8 cellular contexts compared by ENCODE assay signal in the genomic region with DNA sequence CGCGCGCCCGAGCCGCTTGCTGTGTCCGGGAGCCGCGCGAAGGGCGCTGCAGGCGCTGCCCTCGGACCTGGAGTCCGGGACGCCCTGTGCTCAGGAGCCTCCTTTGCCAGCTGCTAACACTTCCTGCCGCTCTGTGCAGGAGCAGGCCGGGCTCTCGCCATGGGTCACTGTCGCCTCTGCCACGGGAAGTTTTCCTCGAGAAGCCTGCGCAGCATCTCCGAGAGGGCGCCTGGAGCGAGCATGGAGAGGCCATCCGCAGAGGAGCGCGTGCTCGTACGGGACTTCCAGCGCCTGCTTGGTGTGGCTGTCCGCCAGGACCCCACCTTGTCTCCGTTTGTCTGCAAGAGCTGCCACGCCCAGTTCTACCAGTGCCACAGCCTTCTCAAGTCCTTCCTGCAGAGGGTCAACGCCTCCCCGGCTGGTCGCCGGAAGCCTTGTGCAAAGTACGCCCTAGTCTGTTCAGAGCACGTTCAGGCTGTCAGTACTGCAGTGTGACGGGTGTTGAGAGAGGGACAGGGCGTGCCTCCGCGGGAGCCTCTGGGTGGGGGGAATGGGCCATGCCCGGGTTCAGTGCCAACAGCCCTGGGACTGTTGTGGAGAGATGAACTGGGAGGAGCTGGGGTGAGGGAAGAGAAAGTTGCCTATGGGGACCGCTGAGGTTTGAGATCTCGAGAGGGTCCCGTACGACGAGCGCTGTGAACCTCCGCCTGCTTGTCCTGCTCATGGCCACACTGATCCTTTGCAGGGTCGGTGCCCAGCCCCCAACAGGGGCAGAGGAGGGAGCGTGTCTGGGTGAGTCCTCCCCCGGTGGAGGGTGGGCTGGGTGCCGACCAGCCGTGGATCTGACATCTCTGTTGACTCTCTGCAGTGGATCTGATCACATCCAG. TPM values are rescaled to one million over a fixed set of nuclear protein-coding genes. Genes with fewer than 3 reads are reported as not detected.
DNase-seq lines count a peak whose midpoint lies in the region; ATAC-seq and TF ChIP-seq lines count a peak whose summit lies in the region.

No MANE protein-coding gene starts in this region.

- peak overlapping the region; percentile 91 for H3K4me2 ChIP-seq in OCI-LY7 (ENCODE audit: low read length)

- H3K27ac ChIP-seq in OCI-LY7 (ENCODE audit: low read depth, low read length, poor library complexity, severe bottlenecking) = peak overlapping the region; percentile 57

- intact Hi-C loops in OCI-LY7 (cut with micrococcal nuclease; ENCODE audit: unreplicated experiment) = loop anchor here (5.0 kb wide), 1 partner anchor 195 kb away; a partner anchor contains a TSS

- no peak overlapping the region for H2AFZ ChIP-seq in OCI-LY7 (ENCODE audit: low read length)

- ATAC-seq in GM21619 (IDR thresholded peaks at IDR 0.05; ENCODE audit: unreplicated experiment) (peak; percentile 5), HG02763 (IDR thresholded peaks at IDR 0.05; ENCODE audit: unreplicated experiment) (no peak)

- peaks cover 33% of the 10 kb centered on the region for H3K36me3 ChIP-seq in OCI-LY7 (ENCODE audit: insufficient read depth, low read length)

- POLR2A ChIA-PET in OCI-LY7 (lab: Charles Lee) = no interaction called here

- CTCF ChIA-PET in OCI-LY7 (lab: Charles Lee; ENCODE audit: unreplicated experiment) = no interaction called here

- TF ChIP-seq CTCF in AG09309 (IDR thresholded peaks at IDR 0.05; ENCODE audit: control insufficient read depth, insufficient read depth, low read depth, low read length, missing control alignments) = no peak
- TF ChIP-seq CTCF in OCI-LY7 (conservative IDR thresholded peaks at IDR 0.05; ENCODE audit: low read length) = no peak
- TF ChIP-seq CTCF in fibroblast of villous mesenchyme (IDR thresholded peaks at IDR 0.05; ENCODE audit: insufficient read depth, low read depth, low read length) = no peak

- DNase-seq in AG09309 (ENCODE audit: low read depth) = no peak
- no peak for DNase-seq in OCI-LY7 (ENCODE audit: low spot score)
- DNase-seq in activated T-helper 1 cell treated with anti-CD3 and anti-CD28 coated beads, Interleukin-2, amount 50 U/mL, for 16 hours (ENCODE audit: low read depth in 1 of 2, low spot score in 1 of 2) = peak; percentile 42 to 66
- peak; percentile 58 for DNase-seq in fibroblast of villous mesenchyme (ENCODE audit: low read depth)
- peak in 41 of 56 donors; percentile 17 to 69 (median 39) for DNase-seq in nucleus accumbens (lab: John Stamatoyannopoulos, UW)
- no peak for DNase-seq in middle frontal gyrus (ENCODE audit: extremely low spot score, low spot score)

- BruUV-seq in OCI-LY7 (replicated peaks; lab: Mats Ljungman, UMichigan) = no TSS peak

- H4K20me1 ChIP-seq in OCI-LY7 (ENCODE audit: insufficient read depth, low read length) = peaks cover 17% of the 10 kb centered on the region

- no peaks in the 10 kb centered on the region for H3K9me2 ChIP-seq in OCI-LY7 (ENCODE audit: insufficient read depth, low read length)

- peaks cover 19% of the 10 kb centered on the region for H3K4me1 ChIP-seq in OCI-LY7 (ENCODE audit: insufficient read depth, low read length, poor library complexity, severe bottlenecking)

- no peaks in the 10 kb centered on the region for H3K9me3 ChIP-seq in OCI-LY7 (ENCODE audit: low read length)

- H3K79me2 ChIP-seq in OCI-LY7 (ENCODE audit: insufficient read depth, low read depth, low read length) = peaks cover 6% of the 10 kb centered on the region; the same call in 1 of the 2 replicates

- H3K4me3 ChIP-seq in AG09309 (ENCODE audit: control insufficient read depth, low read depth, low read length) (peak overlapping the region; percentile 71), OCI-LY7 (ENCODE audit: low read depth, low read length, poor library complexity, severe bottlenecking) (peak overlapping the region; percentile 89), fibroblast of villous mesenchyme (ENCODE audit: low read depth, low read length) (peak overlapping the region; percentile 82)

RNA-seq across cellular contexts. Expression of a gene that starts 1.3 kb away (rescaled TPM):
- total RNA-seq in OCI-LY7 (2014; rRNA removed; shearing (Covaris generic)) = 27.4 and 31.0 TPM in 2 replicates
- total RNA-seq in OCI-LY7 (2022) (30.0 and 30.8 TPM in 2 replicates), fibroblast of villous mesenchyme (11.0 and 15.1 TPM in 2 replicates)

RNA-seq across cellular contexts. Expression of a gene that starts 1.9 kb away (rescaled TPM):
- total RNA-seq in OCI-LY7 (2014; rRNA removed; shearing (Covaris generic)) = 2.0 and 3.1 TPM in 2 replicates
- total RNA-seq in OCI-LY7 (2022) = 4.6 and 4.7 TPM in 2 replicates
- total RNA-seq in fibroblast of villous mesenchyme = 9.9 and 11.0 TPM in 2 replicates

RNA-seq across cellular contexts. Expression of a gene that starts 21.1 kb away (rescaled TPM):
- 5.6 and 13.1 TPM in 2 replicates for total RNA-seq in OCI-LY7 (2014; rRNA removed; shearing (Covaris generic))
- total RNA-seq in OCI-LY7 (2022) (6.7 and 7.2 TPM in 2 replicates), fibroblast of villous mesenchyme (9.5 and 12.6 TPM in 2 replicates)

RNA-seq across cellular contexts. Expression of a gene that starts 36.1 kb away (rescaled TPM):
- 88.4 and 98.6 TPM in 2 replicates for total RNA-seq in OCI-LY7 (2014; rRNA removed; shearing (Covaris generic))
- 129 and 130 TPM in 2 replicates for total RNA-seq in OCI-LY7 (2022)
- 35.8 and 51.0 TPM in 2 replicates for total RNA-seq in fibroblast of villous mesenchyme

Comparison
In these comparisons a context has a peak if more than half of its experiments do, and no peak if none do; other contexts are left out.
1. DNase-seq: peak in activated T-helper 1 cell treated with anti-CD3 and anti-CD28 coated beads, Interleukin-2, amount 50 U/mL, for 16 hours (2 of 2), fibroblast of villous mesenchyme (single experiment) and nucleus accumbens (41 of 56); none in AG09309 (single experiment), OCI-LY7 (single experiment) and middle frontal gyrus (single experiment).
2. Peak in every context shown above with its lines, with median percentiles within 50 percentile points of each other: H3K4me3 ChIP-seq.